In genomic region chr10:130300608-130301025, GRCh38 we compare ENCODE assay signal across 8 cellular contexts.
A peak's percentile ranks its signal among the peaks of the same experiment; 100 is the strongest.
DNase-seq lines count a peak whose midpoint lies in the region; ATAC-seq and TF ChIP-seq lines count a peak whose summit lies in the region.

No MANE protein-coding gene starts in this region.

- no peak overlapping the region for H4K8ac ChIP-seq in neuronal stem cell (ENCODE audit: low read depth, low read length)

- WGBS in neuronal stem cell (ENCODE audit: extremely low coverage in 2 of 2, insufficient read length in 2 of 2, insufficient replicate concordance in 1 of 2), 2 donors: no CpG with 5 or more reads among the region's 23 CpGs

- no peak overlapping the region for H2BK120ac ChIP-seq in neuronal stem cell (ENCODE audit: low read depth, low read length)

- no peak for DNase-seq in AG09309 (ENCODE audit: low read depth)
- peak; percentile 59 for DNase-seq in activated T-cell treated with anti-CD3 and anti-CD28 coated beads for 24 hours (ENCODE audit: low read depth)
- DNase-seq in immature natural killer cell: peak in 2 of 3 donors; percentile 20 to 74
- DNase-seq in stimulated activated naive CD8-positive, alpha-beta T cell treated with anti-CD3 and anti-CD28 coated beads, Interleukin-15, Interleukin-2, amounts not matched to agents 100 U/mL and 50 U/mL, for 24 hours: peak; percentile 54
- DNase-seq in neuronal stem cell (ENCODE audit: low spot score): no peak

- no peak overlapping the region for H2BK12ac ChIP-seq in neuronal stem cell (ENCODE audit: low read length)

- H3K27me3 Mint-ChIP-seq in immature natural killer cell (ENCODE audit: low read depth in 3 of 3): peaks cover 1 to 8% (median 1%) of the 10 kb centered on the region in 3 donors

- H3K4me2 ChIP-seq in neuronal stem cell (ENCODE audit: insufficient read depth, low read length, poor library complexity, severe bottlenecking): no peak overlapping the region

- no peak overlapping the region for H2AFZ ChIP-seq in neuronal stem cell (ENCODE audit: low read length)

- no peaks in the 10 kb centered on the region for H3K4me1 ChIP-seq in neuronal stem cell (ENCODE audit: control insufficient read depth in 2 of 2, insufficient read depth in 1 of 2, low read depth in 1 of 2, low read length in 2 of 2)

- H3K4ac ChIP-seq in neuronal stem cell (ENCODE audit: low read length): no peak overlapping the region

- H3K18ac ChIP-seq in neuronal stem cell (ENCODE audit: low read length): no peak overlapping the region

- TF ChIP-seq CTCF in AG09309 (IDR thresholded peaks at IDR 0.05; ENCODE audit: control insufficient read depth, insufficient read depth, low read depth, low read length, missing control alignments): no peak

- peaks cover 27 to 67% (median 46%) of the 10 kb centered on the region in 6 donors for H3K9me3 Mint-ChIP-seq in immature natural killer cell

- H3K9me3 ChIP-seq in neuronal stem cell (replicated peaks in 1 of 2; ENCODE audit: control insufficient read depth in 2 of 2, insufficient read depth in 1 of 2, low read depth in 1 of 2, low read length in 2 of 2): peaks cover 0 to 13% of the 10 kb centered on the region in 2 donors

- no peak overlapping the region for H3K27ac Mint-ChIP-seq in immature natural killer cell

- H3K23ac ChIP-seq in neuronal stem cell (ENCODE audit: low read depth, low read length, poor library complexity): no peak overlapping the region

- H3K79me1 ChIP-seq in neuronal stem cell (ENCODE audit: low read depth, low read length): no peaks in the 10 kb centered on the region

- H3K14ac ChIP-seq in neuronal stem cell (ENCODE audit: low read length): no peak overlapping the region

- ATAC-seq in HG03060 (IDR thresholded peaks at IDR 0.05; ENCODE audit: low read depth, unreplicated experiment) (peak; percentile 20), GM21619 (IDR thresholded peaks at IDR 0.05; ENCODE audit: unreplicated experiment) (no peak), HG03095 (IDR thresholded peaks at IDR 0.05; ENCODE audit: unreplicated experiment) (no peak)
- peak; percentile 49 for ATAC-seq in stimulated activated naive CD8-positive, alpha-beta T cell treated with anti-CD3 and anti-CD28 coated beads, Interleukin-15, Interleukin-2, amounts not matched to agents 100 U/mL and 50 U/mL, for 24 hours

- H2AK5ac ChIP-seq in neuronal stem cell (ENCODE audit: low read depth, low read length): no peak overlapping the region

- peaks cover 8 to 15% (median 10%) of the 10 kb centered on the region in 3 donors for H3K36me3 Mint-ChIP-seq in immature natural killer cell

- peak overlapping the region in 3 of 5 donors; percentile 81 to 89 (median 81) for H3K4me3 Mint-ChIP-seq in immature natural killer cell

- H3K9ac ChIP-seq in neuronal stem cell (ENCODE audit: low read depth, low read length, poor library complexity): no peak overlapping the region

- H3K27me3 ChIP-seq in neuronal stem cell (ENCODE audit: control insufficient read depth in 3 of 3, insufficient read depth in 3 of 3, low read depth in 1 of 3, low read length in 3 of 3): no peaks in the 10 kb centered on the region

- peaks cover 9 to 15% of the 10 kb centered on the region in 2 donors for H3K4me1 Mint-ChIP-seq in immature natural killer cell

- H3K36me3 ChIP-seq in neuronal stem cell (replicated peaks in 1 of 2; ENCODE audit: control insufficient read depth in 2 of 2, insufficient read depth in 2 of 2, low read length in 2 of 2): no peaks in the 10 kb centered on the region

- H3K4me3 ChIP-seq in AG09309 (ENCODE audit: control insufficient read depth, low read depth, low read length) (peak overlapping the region; percentile 32), neuronal stem cell (ENCODE audit: low read length in 2 of 2) (no peak overlapping the region)

- H2BK15ac ChIP-seq in neuronal stem cell (ENCODE audit: low read length): no peak overlapping the region

- H2BK5ac ChIP-seq in neuronal stem cell (ENCODE audit: low read length): no peak overlapping the region

- H3K27ac ChIP-seq in neuronal stem cell (replicated peaks; ENCODE audit: low read length): no peak overlapping the region

- H4K91ac ChIP-seq in neuronal stem cell (ENCODE audit: low read depth, low read length, poor library complexity): no peak overlapping the region

Comparison
In these comparisons a context has a peak if more than half of its experiments do, and no peak if none do; other contexts are left out.
1. DNase-seq: peak in activated T-cell treated with anti-CD3 and anti-CD28 coated beads for 24 hours (single experiment), immature natural killer cell (2 of 3) and stimulated activated naive CD8-positive, alpha-beta T cell treated with anti-CD3 and anti-CD28 coated beads, Interleukin-15, Interleukin-2, amounts not matched to agents 100 U/mL and 50 U/mL, for 24 hours (single experiment); none in AG09309 (single experiment) and neuronal stem cell (single experiment).
2. ATAC-seq: peak in HG03060 (single experiment) and stimulated activated naive CD8-positive, alpha-beta T cell treated with anti-CD3 and anti-CD28 coated beads, Interleukin-15, Interleukin-2, amounts not matched to agents 100 U/mL and 50 U/mL, for 24 hours (single experiment); none in GM21619 (single experiment) and HG03095 (single experiment).